In the genomic region with DNA sequence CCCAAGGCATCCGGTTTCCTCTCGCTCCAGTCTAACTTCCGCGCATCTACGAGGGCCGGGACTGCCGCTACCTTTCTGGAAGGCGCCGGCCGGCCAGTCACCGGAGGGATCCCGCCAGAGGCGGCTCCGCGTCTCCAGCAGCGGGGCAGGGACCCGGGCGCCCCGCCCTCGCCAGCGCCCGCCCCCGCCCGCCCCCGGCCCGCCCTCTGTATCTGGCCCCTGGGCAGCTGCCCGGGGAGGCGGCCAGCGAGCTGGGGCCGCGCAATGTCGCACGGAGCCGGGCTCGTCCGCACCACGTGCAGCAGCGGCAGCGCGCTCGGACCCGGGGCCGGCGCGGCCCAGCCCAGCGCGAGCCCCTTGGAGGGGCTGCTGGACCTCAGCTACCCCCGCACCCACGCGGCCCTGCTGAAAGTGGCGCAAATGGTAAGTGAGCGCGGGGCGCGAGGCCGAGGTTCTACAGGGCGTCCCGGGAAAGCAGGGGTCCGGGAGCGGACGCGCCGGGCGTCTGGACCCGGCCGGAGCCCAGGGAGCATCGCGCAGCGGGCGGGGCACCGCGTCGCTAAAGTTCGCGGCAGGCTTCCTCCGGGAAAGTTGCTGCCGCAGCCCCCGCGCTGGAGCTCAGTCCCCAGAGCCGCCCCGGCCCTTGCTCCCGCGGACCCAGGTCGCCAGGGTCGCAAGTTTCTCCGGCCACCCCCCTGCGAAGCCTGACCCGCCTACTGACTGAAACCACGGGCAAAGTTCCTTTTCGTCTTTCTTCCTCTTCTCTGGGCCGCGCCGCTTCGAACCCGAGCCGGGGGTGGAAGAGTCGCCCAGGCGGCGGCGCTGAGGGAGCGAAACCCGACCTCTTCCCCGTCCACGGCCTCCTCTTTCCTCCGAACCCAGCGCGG, we compare ENCODE assay signal across 8 cellular contexts. TPM values are rescaled to one million over a fixed set of nuclear protein-coding genes. Genes with fewer than 3 reads are reported as not detected.
DNase-seq lines count a peak whose midpoint lies in the region; ATAC-seq, FAIRE-seq and TF ChIP-seq lines count a peak whose summit lies in the region.

A gene with protein sequence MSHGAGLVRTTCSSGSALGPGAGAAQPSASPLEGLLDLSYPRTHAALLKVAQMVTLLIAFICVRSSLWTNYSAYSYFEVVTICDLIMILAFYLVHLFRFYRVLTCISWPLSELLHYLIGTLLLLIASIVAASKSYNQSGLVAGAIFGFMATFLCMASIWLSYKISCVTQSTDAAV (plus strand): TSS at position 211 of the 887 bp plus-strand sequence. CDS start 54 bp downstream, at position 265.

- DNase-seq in NCI-H1417 (lab: John Stamatoyannopoulos, UW) (peak in 2 of 3 experiments; percentile 46 to 49), NCI-H1417 treated with DMSO at 0.1 percent for 48 hours (lab: John Stamatoyannopoulos, UW) (no peak), RPMI8226 (peak; percentile 82), activated gamma-delta T cell (lab: John Stamatoyannopoulos, UW) (peak; percentile 54), frontal cortex (ENCODE audit: low spot score in 2 of 2) (peak; percentile 33 to 48), urothelium cell line (ENCODE audit: low spot score) (peak; percentile 87)

- H3K9me3 ChIP-seq in neutrophil, result no peaks in the 10 kb centered on the region

- H3K27ac ChIP-seq in neutrophil, result peak within 1 kb of the TSS; percentile 92

- no peaks in the 10 kb centered on the region for H3K27me3 ChIP-seq in neutrophil

- H3K4me3 ChIP-seq in neutrophil (ENCODE audit: low read depth in 1 of 2, low read length in 1 of 2), result peak within 1 kb of the TSS; percentile 77 to 92

- H3K4me1 ChIP-seq in neutrophil (ENCODE audit: control insufficient read depth in 1 of 2, insufficient read depth in 1 of 2, low read depth in 1 of 2, low read length in 1 of 2), result peaks cover 39 to 40% of the 10 kb centered on the region in 2 experiments

- no peaks in the 10 kb centered on the region for H3K36me3 ChIP-seq in neutrophil

- TF ChIP-seq CTCF in neutrophil (IDR thresholded peaks at IDR 0.05), result no peak

- FAIRE-seq in frontal cortex (lab: Jason Lieb, UNC) (no peak), urothelium cell line (lab: Jason Lieb, UNC) (no peak)

- peak; percentile 47 for ATAC-seq in HG02981 (IDR thresholded peaks at IDR 0.05; ENCODE audit: unreplicated experiment)

RNA-seq across cellular contexts. Expression of the gene that starts here (rescaled TPM):
- total RNA-seq in frontal cortex, result 0.41 TPM

Comparison
In these comparisons a context has a peak if more than half of its experiments do, and no peak if none do; other contexts are left out.
1. Peak in DNase-seq in frontal cortex; RNA of the gene not detected or under 1 TPM.